In the genomic region with DNA sequence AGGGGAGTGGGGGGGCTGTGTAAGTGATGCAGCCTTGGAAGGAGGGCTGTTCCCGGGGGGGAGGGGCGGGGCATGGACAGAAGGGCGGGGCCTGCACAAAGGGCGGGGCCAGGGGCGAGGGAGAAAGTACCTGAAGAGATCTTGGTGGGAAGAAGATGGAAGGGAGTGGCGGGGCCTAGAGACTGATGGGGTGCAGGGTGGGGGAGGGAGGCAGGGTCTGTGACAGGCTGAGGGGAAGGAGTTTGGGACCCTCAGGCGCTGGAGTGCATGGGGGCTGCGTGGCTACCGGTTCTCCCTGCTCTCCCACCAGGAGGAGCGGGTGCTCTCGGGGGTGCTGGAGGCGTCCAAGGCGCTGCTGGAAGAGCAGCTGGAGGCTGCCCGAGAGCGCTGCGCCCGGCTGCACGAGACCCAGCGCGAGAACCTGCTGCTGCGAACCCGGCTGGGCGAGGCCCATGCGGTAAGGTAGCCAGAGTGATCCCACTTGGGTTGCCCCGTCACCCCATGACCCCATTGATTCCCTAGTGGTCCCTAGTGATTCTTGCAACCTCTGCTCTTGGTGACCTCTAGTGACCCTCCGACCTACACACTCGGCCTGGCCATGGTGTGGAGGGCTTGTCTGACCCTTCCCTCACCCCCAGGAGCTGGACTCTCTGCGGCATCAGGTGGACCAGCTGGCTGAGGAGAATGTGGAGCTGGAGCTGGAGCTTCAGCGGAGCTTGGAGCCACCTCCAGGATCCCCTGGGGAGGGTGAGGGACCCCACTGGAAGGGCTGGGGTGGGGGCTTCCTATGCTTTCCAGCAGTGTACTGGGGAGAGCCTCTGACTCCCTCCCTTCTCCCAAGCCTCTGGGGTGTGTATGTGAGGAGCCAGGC, we compare ENCODE assay signal across 7 cellular contexts. TPM values are rescaled to one million over a fixed set of nuclear protein-coding genes. Genes with fewer than 3 reads are reported as not detected.
DNase-seq lines count a peak whose midpoint lies in the region; ATAC-seq and TF ChIP-seq lines count a peak whose summit lies in the region.

No MANE protein-coding gene starts in this region.

- WGBS in H9 (ENCODE audit: extremely low coverage, insufficient read length, low lambda C conversion rate), result no CpG with 5 or more reads among the region's 29 CpGs
- 63% methylated on average over 29 of the region's 29 CpGs for WGBS in right cardiac atrium
- 52 to 76% (median 72%) methylated on average over 11 to 29 of the region's 29 CpGs for WGBS in spleen, 5 donors

- H2BK12ac ChIP-seq in H9 (ENCODE audit: insufficient read length, low read depth, low read length), result no peak overlapping the region

- H3T11ph ChIP-seq in H9 (ENCODE audit: low read length), result no peak overlapping the region

- no peak for ATAC-seq in T-helper 17 cell
- peak in 1 of 2 donors; percentile 23 for ATAC-seq in right cardiac atrium
- ATAC-seq in GM18520 (IDR thresholded peaks at IDR 0.05; ENCODE audit: unreplicated experiment), result no peak
- ATAC-seq in HG03521 (IDR thresholded peaks at IDR 0.05; ENCODE audit: unreplicated experiment), result no peak

- H3K4me3 ChIP-seq in right cardiac atrium (ENCODE audit: low read length) (peak overlapping the region; percentile 12), spleen (peak overlapping the region in 6 of 8 donors; percentile 15 to 82 (median 34)), uterus (peak overlapping the region in 1 of 2 donors; percentile 30)

- no peak overlapping the region for H2BK120ac ChIP-seq in H9 (ENCODE audit: low read depth, low read length, poor library complexity, severe bottlenecking)

- H3K27me3 ChIP-seq in H9 (ENCODE audit: insufficient read depth, low read length) (no peaks in the 10 kb centered on the region), right cardiac atrium (ENCODE audit: control insufficient read depth, insufficient read depth) (no peaks in the 10 kb centered on the region), spleen (replicated peaks in 1 of 7) (peaks cover 0 to 5% (median 0%) of the 10 kb centered on the region in 7 donors), uterus (no peaks in the 10 kb centered on the region)

- no peak overlapping the region for H4K8ac ChIP-seq in H9 (replicated peaks; ENCODE audit: insufficient read length, low read depth, low read length)

- H3K27ac ChIP-seq in H9 (ENCODE audit: insufficient read length, low read depth, low read length) (no peak overlapping the region), right cardiac atrium (ENCODE audit: low read length) (no peak overlapping the region), spleen (peak overlapping the region in 4 of 8 donors; percentile 91 to 95 (median 93)), uterus (no peak overlapping the region)

- H3K27me3 Mint-ChIP-seq in H9 (ENCODE audit: low read depth), result peaks cover 18% of the 10 kb centered on the region
- H3K27me3 Mint-ChIP-seq in T-helper 17 cell, result no peaks in the 10 kb centered on the region

- no peak overlapping the region for H2BK15ac ChIP-seq in H9 (ENCODE audit: low read depth, low read length)

- no peak overlapping the region for H2BK5ac ChIP-seq in H9 (ENCODE audit: insufficient read length, low read length)

- no peak overlapping the region for H2AK5ac ChIP-seq in H9 (ENCODE audit: insufficient read length, low read length)

- H3K14ac ChIP-seq in H9 (ENCODE audit: insufficient read depth, low read length), result no peak overlapping the region

- no peak overlapping the region for H3K23ac ChIP-seq in H9 (ENCODE audit: insufficient read length, low read depth, low read length)

- H3K4me2 ChIP-seq in H9 (ENCODE audit: insufficient read depth, insufficient read length, low read length), result peak overlapping the region; percentile 49

- H3K23me2 ChIP-seq in H9 (ENCODE audit: insufficient read length, low read depth, low read length, poor library complexity, severe bottlenecking), result peaks cover 17% of the 10 kb centered on the region

- intact Hi-C loops in right cardiac atrium (cut with DNase I) (no loop called here), spleen (cut with DNase I; ENCODE audit: low total_unique reads) (no loop called here), uterus (cut with DNase I; ENCODE audit: low total_unique reads) (no loop called here)

- H3K4ac ChIP-seq in H9 (ENCODE audit: low read depth, low read length), result no peak overlapping the region

- DNase-seq in H9 (peak; percentile 64), T-helper 17 cell (no peak), right cardiac atrium (peak in 2 of 3 donors; percentile 38 to 61), spleen (peak; percentile 82), uterus (no peak)

- H3K18ac ChIP-seq in H9 (ENCODE audit: insufficient read length, low read depth, low read length), result no peak overlapping the region

- no peak overlapping the region for H3K9ac ChIP-seq in H9 (ENCODE audit: extremely low read depth, insufficient read length, low read length)

- no peak overlapping the region for H4K5ac ChIP-seq in H9 (ENCODE audit: insufficient read length, low read depth, low read length)

- H3K4me3 Mint-ChIP-seq in H9, result peak overlapping the region; percentile 49 to 84
- H3K4me3 Mint-ChIP-seq in T-helper 17 cell, result peak overlapping the region; percentile 68

- peaks cover 3% of the 10 kb centered on the region for H4K20me1 ChIP-seq in H9 (ENCODE audit: control insufficient read depth, insufficient read depth, insufficient read length)

- no peaks in the 10 kb centered on the region for H3K79me1 ChIP-seq in H9 (ENCODE audit: insufficient read depth, low read depth, low read length, poor library complexity, severe bottlenecking)

- H2AFZ ChIP-seq in H9 (ENCODE audit: low read length), result no peak overlapping the region

- H3K27ac Mint-ChIP-seq in H9 (no peak overlapping the region; a peak in 1 of 7 replicates), T-helper 17 cell (no peak overlapping the region)

- no peak overlapping the region for H3K56ac ChIP-seq in H9 (ENCODE audit: insufficient read length, low read depth, low read length)

- H3K36me3 ChIP-seq in spleen (peaks cover 0 to 60% (median 25%) of the 10 kb centered on the region in 6 donors), uterus (no peaks in the 10 kb centered on the region)

- H3K9me3 Mint-ChIP-seq in H9, result no peaks in the 10 kb centered on the region

- H3K9me3 ChIP-seq in H9 (ENCODE audit: control insufficient read depth, low read depth, low read length) (no peaks in the 10 kb centered on the region), T-helper 17 cell (ENCODE audit: control insufficient read depth, low read length, poor library complexity, severe bottlenecking) (no peaks in the 10 kb centered on the region), right cardiac atrium (ENCODE audit: control insufficient read depth, low read length) (no peaks in the 10 kb centered on the region), spleen (no peaks in the 10 kb centered on the region), uterus (no peaks in the 10 kb centered on the region)

- no peak overlapping the region for H4K91ac ChIP-seq in H9 (ENCODE audit: insufficient read length, low read depth, low read length)

- H3K79me2 ChIP-seq in H9 (ENCODE audit: insufficient read depth, low read length), result no peaks in the 10 kb centered on the region

- H3K36me3 Mint-ChIP-seq in H9 (ENCODE audit: insufficient read depth in 1 of 3, low read depth in 3 of 3) (0 out of 7 replicates have a peak, but pooled peaks cover 0 to 2% (median 0%) of the 10 kb centered on the region in 3 experiments), T-helper 17 cell (ENCODE audit: low read depth) (peaks cover 3% of the 10 kb centered on the region)

- H3K4me1 ChIP-seq in H9 (ENCODE audit: insufficient read depth, low read length) (no peaks in the 10 kb centered on the region; the same call in 1 of the 2 replicates), right cardiac atrium (ENCODE audit: control insufficient read depth, insufficient read depth, low read length) (no peaks in the 10 kb centered on the region), spleen (peaks cover 22 to 95% (median 48%) of the 10 kb centered on the region in 6 donors), uterus (no peaks in the 10 kb centered on the region)

- no peak overlapping the region for H2BK20ac ChIP-seq in H9 (ENCODE audit: low read depth, low read length, poor library complexity, severe bottlenecking)

- no peak for TF ChIP-seq CTCF in H9 (conservative IDR thresholded peaks at IDR 0.05)
- no peak for TF ChIP-seq CTCF in spleen (IDR thresholded peaks at IDR 0.05 in 8 of 11, conservative IDR thresholded peaks at IDR 0.05 in 3 of 11)
- TF ChIP-seq CTCF in uterus (IDR thresholded peaks at IDR 0.05), result no peak

- TF ChIP-seq POLR2A in spleen (IDR thresholded peaks at IDR 0.05), result no peak
- TF ChIP-seq POLR2A in uterus (IDR thresholded peaks at IDR 0.05), result no peak

- H3K4me1 Mint-ChIP-seq in H9 (peaks cover 7 to 33% of the 10 kb centered on the region in 2 experiments), T-helper 17 cell (peaks cover 29% of the 10 kb centered on the region)

RNA-seq across cellular contexts. Expression of a gene that starts 3.1 kb away (rescaled TPM):
- total RNA-seq in H9 (2021) (11.2 and 12.2 TPM in 2 replicates), T-helper 17 cell (100 to 1,000 TPM; 111 to 153 TPM), right cardiac atrium (10 to 100 TPM in 3 of 4 donors, 1 to 10 TPM in 1; 5.9 to 14.4 (median 11.6) TPM), spleen (100 to 1,000 TPM in 3 of 7 donors, 10 to 100 TPM in 4; 64.3 to 128 (median 86.6) TPM), uterus (1 to 10 TPM in 3 of 4 donors, under 1 TPM in 1; 0.29 to 5.7 (median 2.9) TPM)
- polyA plus RNA-seq in right cardiac atrium (25.1 TPM), spleen (100 to 1,000 TPM; 225 to 638 (median 623) TPM)

RNA-seq across cellular contexts. Expression of a gene that starts 15.9 kb away (rescaled TPM):
- total RNA-seq in H9 (2021) (10.8 and 11.1 TPM in 2 replicates), T-helper 17 cell (10 to 100 TPM; 21.5 to 26.1 TPM), right cardiac atrium (10 to 100 TPM; 17.0 to 17.6 (median 17.1) TPM), spleen (10 to 100 TPM; 26.9 to 47.5 (median 38.2) TPM), uterus (10 to 100 TPM in 3 of 4 donors, 1 to 10 TPM in 1; 2.4 to 37.4 (median 29.3) TPM)
- polyA plus RNA-seq in right cardiac atrium (12.8 TPM), spleen (10 to 100 TPM; 18.8 to 43.0 (median 32.3) TPM)

RNA-seq across cellular contexts. Expression of a gene that starts 25.2 kb away (rescaled TPM):
- total RNA-seq in H9 (2021) (225 and 228 TPM in 2 replicates), T-helper 17 cell (10 to 100 TPM; 46.4 to 49.7 TPM), right cardiac atrium (100 to 1,000 TPM; 258 to 356 (median 315) TPM), spleen (100 to 1,000 TPM in 3 of 7 donors, 10 to 100 TPM in 4; 77.0 to 169 (median 95.6) TPM), uterus (100 to 1,000 TPM in 3 of 4 donors, 10 to 100 TPM in 1; 97.1 to 156 (median 113) TPM)
- polyA plus RNA-seq in right cardiac atrium (683 TPM), spleen (100 to 1,000 TPM; 181 to 302 (median 237) TPM)

RNA-seq across cellular contexts. Expression of a gene that starts 25.7 kb away (rescaled TPM):
- total RNA-seq in H9 (2021), result 315 and 341 TPM in 2 replicates
- 100 to 1,000 TPM in 1 of 2 donors, 10 to 100 TPM in 1; 95.4 to 110 TPM for total RNA-seq in T-helper 17 cell
- total RNA-seq in right cardiac atrium, result 100 to 1,000 TPM in 3 of 4 donors, 10 to 100 TPM in 1; 91.7 to 103 (median 102) TPM
- 144 TPM for polyA plus RNA-seq in right cardiac atrium
- total RNA-seq in spleen, result 100 to 1,000 TPM; 138 to 420 (median 158) TPM
- 100 to 1,000 TPM; 328 to 431 (median 350) TPM for polyA plus RNA-seq in spleen
- 100 to 1,000 TPM; 200 to 462 (median 323) TPM for total RNA-seq in uterus

RNA-seq across cellular contexts. Expression of a gene that starts 37.8 kb away (rescaled TPM):
- total RNA-seq in H9 (2021) (42.3 and 44.0 TPM in 2 replicates), T-helper 17 cell (10 to 100 TPM; 25.7 to 26.6 TPM), right cardiac atrium (100 to 1,000 TPM; 132 to 171 (median 141) TPM), spleen (10 to 100 TPM; 30.2 to 49.3 (median 43.7) TPM), uterus (10 to 100 TPM; 12.1 to 49.2 (median 17.5) TPM)
- polyA plus RNA-seq in right cardiac atrium (199 TPM), spleen (10 to 100 TPM; 24.0 to 56.5 (median 34.7) TPM)

Comparison
In these comparisons a context has a peak if more than half of its experiments do, and no peak if none do; other contexts are left out.
1. DNase-seq: peak in H9 (single experiment), right cardiac atrium (2 of 3) and spleen (single experiment); none in T-helper 17 cell (0 of 3) and uterus (0 of 2).